Comparison of ENCODE assay signal across 1 cellular context in the genomic region with DNA sequence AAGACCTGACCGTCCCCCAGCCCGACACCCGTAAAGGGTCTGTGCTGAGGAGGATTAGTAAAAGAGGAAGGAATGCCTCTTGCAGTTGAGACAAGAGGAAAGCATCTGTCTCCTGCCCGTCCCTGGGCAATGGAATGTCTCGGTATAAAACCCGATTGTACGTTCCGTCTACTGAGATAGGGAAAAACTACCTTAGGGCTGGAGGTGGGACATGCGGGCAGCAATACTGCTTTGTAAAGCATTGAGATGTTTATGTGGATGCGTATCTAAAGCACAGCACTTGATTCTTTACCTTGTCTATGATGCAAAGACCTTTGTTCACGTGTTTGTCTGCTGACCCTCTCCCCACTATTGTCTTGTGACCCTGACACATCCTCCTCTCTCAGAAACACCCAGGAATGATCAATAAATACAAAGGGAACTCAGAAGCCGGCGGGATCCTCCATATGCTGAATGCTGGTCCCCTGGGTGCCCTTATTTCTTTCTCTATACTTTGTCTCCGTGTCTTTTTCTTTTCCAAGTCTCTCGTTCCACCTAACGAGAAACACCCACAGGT. TPM values are rescaled to one million over a fixed set of nuclear protein-coding genes. Genes with fewer than 3 reads are reported as not detected.
"Had no signal": no experiment of that assay in that cellular context is flagged by ENCODE, and none has a peak within 500 bp of the region (broad histone marks: within the 10 kb centered on the region; RNA-seq: fewer than 3 reads in every experiment).

No MANE protein-coding gene starts in this region.

RNA-seq across cellular contexts. Expression of gene SERPINB9, which starts 6.0 kb away (rescaled TPM):
- total RNA-seq: SK-MEL-5 had no signal
